In genomic region chr6:10310826-10311225, GRCh38 we compare ENCODE assay signal across 1 cellular context.
TF ChIP-seq lines count a peak whose summit lies in the region.

No MANE protein-coding gene starts in this region.

TF ChIP-seq in H1, 55 proteins besides CTCF, POLR2A, EP300 and RAD21 (continued from another document):
- TF ChIP-seq FOSL1 (IDR thresholded peaks at IDR 0.05; ENCODE audit: insufficient read depth, low read depth, low read length) (no peak), CHD7 (IDR thresholded peaks at IDR 0.05; ENCODE audit: insufficient replicate concordance, low read length) (no peak), NRF1 (IDR thresholded peaks at IDR 0.05; ENCODE audit: low read depth, low read length) (no peak), HDAC6 (IDR thresholded peaks at IDR 0.05; ENCODE audit: low read depth, low read length) (no peak), POLR2AphosphoS5 (IDR thresholded peaks at IDR 0.05; ENCODE audit: low read depth, low read length) (no peak), CHD2 (IDR thresholded peaks at IDR 0.05; ENCODE audit: low read length) (no peak), USF2 (IDR thresholded peaks at IDR 0.05; ENCODE audit: low read length) (no peak), ATF2 (IDR thresholded peaks at IDR 0.05; ENCODE audit: low read length) (no peak), GTF2F1 (IDR thresholded peaks at IDR 0.05; ENCODE audit: borderline replicate concordance, low read depth, low read length) (no peak), RXRA (IDR thresholded peaks at IDR 0.05; ENCODE audit: insufficient read depth, low read depth, low read length) (no peak), GABPA (IDR thresholded peaks at IDR 0.05; ENCODE audit: borderline replicate concordance, insufficient read depth, low read length) (no peak), BCL11A (IDR thresholded peaks at IDR 0.05; ENCODE audit: low read depth in 2 of 2, low read length in 2 of 2) (no peak), E2F6 (IDR thresholded peaks at IDR 0.05) (no peak), POU5F1 (IDR thresholded peaks at IDR 0.05; ENCODE audit: low read depth, low read length) (no peak), SP2 (IDR thresholded peaks at IDR 0.05; ENCODE audit: low read length) (no peak), MAX (IDR thresholded peaks at IDR 0.05) (no peak)
